ENCODE assay signal across 2 cellular contexts in the genomic region with DNA sequence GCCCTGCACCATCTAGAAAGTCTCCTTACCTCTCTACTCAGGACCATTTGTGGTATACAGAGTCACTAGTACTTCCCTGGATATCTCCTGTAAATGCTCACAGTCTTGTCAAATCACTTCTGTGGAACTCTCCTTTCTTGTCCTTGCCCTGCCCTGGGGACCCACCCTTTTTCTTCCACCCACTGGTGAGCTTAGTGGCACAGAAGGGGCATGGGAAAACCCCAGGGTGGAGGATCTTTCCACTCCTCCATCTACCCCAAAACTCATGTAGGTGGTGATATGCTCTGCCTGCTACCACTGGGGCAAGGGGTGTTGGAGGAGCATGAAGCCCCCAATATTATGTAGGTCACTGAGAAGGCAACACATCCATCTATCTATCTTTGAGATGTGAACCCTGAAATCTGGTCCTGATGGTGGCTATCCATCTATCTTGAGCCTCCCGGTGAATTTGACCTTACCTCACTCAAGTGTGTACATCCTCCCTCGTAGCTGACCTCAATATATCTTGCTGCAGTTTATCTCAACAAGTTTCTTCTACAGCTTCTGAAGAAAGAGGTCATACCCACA.
TF ChIP-seq lines count a peak whose summit lies in the region.

No MANE protein-coding gene starts in this region.

TF ChIP-seq in GM12891, 5 proteins besides CTCF, POLR2A, EP300 and RAD21:
- TF ChIP-seq SPI1 (IDR thresholded peaks at IDR 0.05; ENCODE audit: low read depth, low read length): no peak
- TF ChIP-seq POU2F2 (IDR thresholded peaks at IDR 0.05; ENCODE audit: low read depth, low read length): no peak
- TF ChIP-seq PAX5 (IDR thresholded peaks at IDR 0.05; ENCODE audit: insufficient read depth, low read length, severe bottlenecking): no peak
- no peak for TF ChIP-seq POLR2AphosphoS5 (IDR thresholded peaks at IDR 0.05; ENCODE audit: low read depth, low read length)
- TF ChIP-seq TAF1 (IDR thresholded peaks at IDR 0.05; ENCODE audit: low read depth, low read length): no peak

TF ChIP-seq in GM12878, 131 proteins besides CTCF, POLR2A, EP300 and RAD21:
- TF ChIP-seq IKZF1 (conservative IDR thresholded peaks at IDR 0.05): no peak
- TF ChIP-seq, protein P1, sequence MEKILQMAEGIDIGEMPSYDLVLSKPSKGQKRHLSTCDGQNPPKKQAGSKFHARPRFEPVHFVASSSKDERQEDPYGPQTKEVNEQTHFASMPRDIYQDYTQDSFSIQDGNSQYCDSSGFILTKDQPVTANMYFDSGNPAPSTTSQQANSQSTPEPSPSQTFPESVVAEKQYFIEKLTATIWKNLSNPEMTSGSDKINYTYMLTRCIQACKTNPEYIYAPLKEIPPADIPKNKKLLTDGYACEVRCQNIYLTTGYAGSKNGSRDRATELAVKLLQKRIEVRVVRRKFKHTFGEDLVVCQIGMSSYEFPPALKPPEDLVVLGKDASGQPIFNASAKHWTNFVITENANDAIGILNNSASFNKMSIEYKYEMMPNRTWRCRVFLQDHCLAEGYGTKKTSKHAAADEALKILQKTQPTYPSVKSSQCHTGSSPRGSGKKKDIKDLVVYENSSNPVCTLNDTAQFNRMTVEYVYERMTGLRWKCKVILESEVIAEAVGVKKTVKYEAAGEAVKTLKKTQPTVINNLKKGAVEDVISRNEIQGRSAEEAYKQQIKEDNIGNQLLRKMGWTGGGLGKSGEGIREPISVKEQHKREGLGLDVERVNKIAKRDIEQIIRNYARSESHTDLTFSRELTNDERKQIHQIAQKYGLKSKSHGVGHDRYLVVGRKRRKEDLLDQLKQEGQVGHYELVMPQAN (conservative IDR thresholded peaks at IDR 0.05): no peak
- no peak for TF ChIP-seq JUND (IDR thresholded peaks at IDR 0.05; ENCODE audit: low read depth, low read length)
- TF ChIP-seq, protein P2, sequence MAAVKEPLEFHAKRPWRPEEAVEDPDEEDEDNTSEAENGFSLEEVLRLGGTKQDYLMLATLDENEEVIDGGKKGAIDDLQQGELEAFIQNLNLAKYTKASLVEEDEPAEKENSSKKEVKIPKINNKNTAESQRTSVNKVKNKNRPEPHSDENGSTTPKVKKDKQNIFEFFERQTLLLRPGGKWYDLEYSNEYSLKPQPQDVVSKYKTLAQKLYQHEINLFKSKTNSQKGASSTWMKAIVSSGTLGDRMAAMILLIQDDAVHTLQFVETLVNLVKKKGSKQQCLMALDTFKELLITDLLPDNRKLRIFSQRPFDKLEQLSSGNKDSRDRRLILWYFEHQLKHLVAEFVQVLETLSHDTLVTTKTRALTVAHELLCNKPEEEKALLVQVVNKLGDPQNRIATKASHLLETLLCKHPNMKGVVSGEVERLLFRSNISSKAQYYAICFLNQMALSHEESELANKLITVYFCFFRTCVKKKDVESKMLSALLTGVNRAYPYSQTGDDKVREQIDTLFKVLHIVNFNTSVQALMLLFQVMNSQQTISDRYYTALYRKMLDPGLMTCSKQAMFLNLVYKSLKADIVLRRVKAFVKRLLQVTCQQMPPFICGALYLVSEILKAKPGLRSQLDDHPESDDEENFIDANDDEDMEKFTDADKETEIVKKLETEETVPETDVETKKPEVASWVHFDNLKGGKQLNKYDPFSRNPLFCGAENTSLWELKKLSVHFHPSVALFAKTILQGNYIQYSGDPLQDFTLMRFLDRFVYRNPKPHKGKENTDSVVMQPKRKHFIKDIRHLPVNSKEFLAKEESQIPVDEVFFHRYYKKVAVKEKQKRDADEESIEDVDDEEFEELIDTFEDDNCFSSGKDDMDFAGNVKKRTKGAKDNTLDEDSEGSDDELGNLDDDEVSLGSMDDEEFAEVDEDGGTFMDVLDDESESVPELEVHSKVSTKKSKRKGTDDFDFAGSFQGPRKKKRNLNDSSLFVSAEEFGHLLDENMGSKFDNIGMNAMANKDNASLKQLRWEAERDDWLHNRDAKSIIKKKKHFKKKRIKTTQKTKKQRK (IDR thresholded peaks at IDR 0.05; ENCODE audit: low read depth, low read length): no peak
- no peak for TF ChIP-seq PML (IDR thresholded peaks at IDR 0.05; ENCODE audit: low read length)
- no peak for TF ChIP-seq SMAD1 (IDR thresholded peaks at IDR 0.05; ENCODE audit: low read depth, partially characterized antibody)
- no peak for TF ChIP-seq ESRRA (IDR thresholded peaks at IDR 0.05; ENCODE audit: low read length)
- TF ChIP-seq, protein P3, sequence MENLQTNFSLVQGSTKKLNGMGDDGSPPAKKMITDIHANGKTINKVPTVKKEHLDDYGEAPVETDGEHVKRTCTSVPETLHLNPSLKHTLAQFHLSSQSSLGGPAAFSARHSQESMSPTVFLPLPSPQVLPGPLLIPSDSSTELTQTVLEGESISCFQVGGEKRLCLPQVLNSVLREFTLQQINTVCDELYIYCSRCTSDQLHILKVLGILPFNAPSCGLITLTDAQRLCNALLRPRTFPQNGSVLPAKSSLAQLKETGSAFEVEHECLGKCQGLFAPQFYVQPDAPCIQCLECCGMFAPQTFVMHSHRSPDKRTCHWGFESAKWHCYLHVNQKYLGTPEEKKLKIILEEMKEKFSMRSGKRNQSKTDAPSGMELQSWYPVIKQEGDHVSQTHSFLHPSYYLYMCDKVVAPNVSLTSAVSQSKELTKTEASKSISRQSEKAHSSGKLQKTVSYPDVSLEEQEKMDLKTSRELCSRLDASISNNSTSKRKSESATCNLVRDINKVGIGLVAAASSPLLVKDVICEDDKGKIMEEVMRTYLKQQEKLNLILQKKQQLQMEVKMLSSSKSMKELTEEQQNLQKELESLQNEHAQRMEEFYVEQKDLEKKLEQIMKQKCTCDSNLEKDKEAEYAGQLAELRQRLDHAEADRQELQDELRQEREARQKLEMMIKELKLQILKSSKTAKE (IDR thresholded peaks at IDR 0.05; ENCODE audit: low read depth, poor library complexity, severe bottlenecking): no peak
- TF ChIP-seq POU2F2 (IDR thresholded peaks at IDR 0.05; ENCODE audit: borderline replicate concordance, low read depth, low read length): no peak
- no peak for TF ChIP-seq BCL11A (IDR thresholded peaks at IDR 0.05; ENCODE audit: low read depth, low read length)
- TF ChIP-seq, protein P4, sequence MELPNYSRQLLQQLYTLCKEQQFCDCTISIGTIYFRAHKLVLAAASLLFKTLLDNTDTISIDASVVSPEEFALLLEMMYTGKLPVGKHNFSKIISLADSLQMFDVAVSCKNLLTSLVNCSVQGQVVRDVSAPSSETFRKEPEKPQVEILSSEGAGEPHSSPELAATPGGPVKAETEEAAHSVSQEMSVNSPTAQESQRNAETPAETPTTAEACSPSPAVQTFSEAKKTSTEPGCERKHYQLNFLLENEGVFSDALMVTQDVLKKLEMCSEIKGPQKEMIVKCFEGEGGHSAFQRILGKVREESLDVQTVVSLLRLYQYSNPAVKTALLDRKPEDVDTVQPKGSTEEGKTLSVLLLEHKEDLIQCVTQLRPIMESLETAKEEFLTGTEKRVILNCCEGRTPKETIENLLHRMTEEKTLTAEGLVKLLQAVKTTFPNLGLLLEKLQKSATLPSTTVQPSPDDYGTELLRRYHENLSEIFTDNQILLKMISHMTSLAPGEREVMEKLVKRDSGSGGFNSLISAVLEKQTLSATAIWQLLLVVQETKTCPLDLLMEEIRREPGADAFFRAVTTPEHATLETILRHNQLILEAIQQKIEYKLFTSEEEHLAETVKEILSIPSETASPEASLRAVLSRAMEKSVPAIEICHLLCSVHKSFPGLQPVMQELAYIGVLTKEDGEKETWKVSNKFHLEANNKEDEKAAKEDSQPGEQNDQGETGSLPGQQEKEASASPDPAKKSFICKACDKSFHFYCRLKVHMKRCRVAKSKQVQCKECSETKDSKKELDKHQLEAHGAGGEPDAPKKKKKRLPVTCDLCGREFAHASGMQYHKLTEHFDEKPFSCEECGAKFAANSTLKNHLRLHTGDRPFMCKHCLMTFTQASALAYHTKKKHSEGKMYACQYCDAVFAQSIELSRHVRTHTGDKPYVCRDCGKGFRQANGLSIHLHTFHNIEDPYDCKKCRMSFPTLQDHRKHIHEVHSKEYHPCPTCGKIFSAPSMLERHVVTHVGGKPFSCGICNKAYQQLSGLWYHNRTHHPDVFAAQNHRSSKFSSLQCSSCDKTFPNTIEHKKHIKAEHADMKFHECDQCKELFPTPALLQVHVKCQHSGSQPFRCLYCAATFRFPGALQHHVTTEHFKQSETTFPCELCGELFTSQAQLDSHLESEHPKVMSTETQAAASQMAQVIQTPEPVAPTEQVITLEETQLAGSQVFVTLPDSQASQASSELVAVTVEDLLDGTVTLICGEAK (IDR thresholded peaks at IDR 0.05; ENCODE audit: borderline replicate concordance): no peak
- TF ChIP-seq FOS (IDR thresholded peaks at IDR 0.05; ENCODE audit: borderline replicate concordance, extremely low read depth, insufficient read length): no peak
- no peak for TF ChIP-seq RELA (IDR thresholded peaks at IDR 0.05; ENCODE audit: borderline replicate concordance, partially characterized antibody)
- no peak for TF ChIP-seq RUNX3 (IDR thresholded peaks at IDR 0.05; ENCODE audit: low read length)
- TF ChIP-seq, protein P5, sequence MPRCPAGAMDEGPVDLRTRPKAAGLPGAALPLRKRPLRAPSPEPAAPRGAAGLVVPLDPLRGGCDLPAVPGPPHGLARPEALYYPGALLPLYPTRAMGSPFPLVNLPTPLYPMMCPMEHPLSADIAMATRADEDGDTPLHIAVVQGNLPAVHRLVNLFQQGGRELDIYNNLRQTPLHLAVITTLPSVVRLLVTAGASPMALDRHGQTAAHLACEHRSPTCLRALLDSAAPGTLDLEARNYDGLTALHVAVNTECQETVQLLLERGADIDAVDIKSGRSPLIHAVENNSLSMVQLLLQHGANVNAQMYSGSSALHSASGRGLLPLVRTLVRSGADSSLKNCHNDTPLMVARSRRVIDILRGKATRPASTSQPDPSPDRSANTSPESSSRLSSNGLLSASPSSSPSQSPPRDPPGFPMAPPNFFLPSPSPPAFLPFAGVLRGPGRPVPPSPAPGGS (IDR thresholded peaks at IDR 0.05; ENCODE audit: borderline replicate concordance, insufficient read depth, low read depth, low read length, poor library complexity, severe bottlenecking): no peak
- TF ChIP-seq NR2F1 (conservative IDR thresholded peaks at IDR 0.05): no peak
